22 cellular contexts compared by ENCODE assay signal in the genomic region with DNA sequence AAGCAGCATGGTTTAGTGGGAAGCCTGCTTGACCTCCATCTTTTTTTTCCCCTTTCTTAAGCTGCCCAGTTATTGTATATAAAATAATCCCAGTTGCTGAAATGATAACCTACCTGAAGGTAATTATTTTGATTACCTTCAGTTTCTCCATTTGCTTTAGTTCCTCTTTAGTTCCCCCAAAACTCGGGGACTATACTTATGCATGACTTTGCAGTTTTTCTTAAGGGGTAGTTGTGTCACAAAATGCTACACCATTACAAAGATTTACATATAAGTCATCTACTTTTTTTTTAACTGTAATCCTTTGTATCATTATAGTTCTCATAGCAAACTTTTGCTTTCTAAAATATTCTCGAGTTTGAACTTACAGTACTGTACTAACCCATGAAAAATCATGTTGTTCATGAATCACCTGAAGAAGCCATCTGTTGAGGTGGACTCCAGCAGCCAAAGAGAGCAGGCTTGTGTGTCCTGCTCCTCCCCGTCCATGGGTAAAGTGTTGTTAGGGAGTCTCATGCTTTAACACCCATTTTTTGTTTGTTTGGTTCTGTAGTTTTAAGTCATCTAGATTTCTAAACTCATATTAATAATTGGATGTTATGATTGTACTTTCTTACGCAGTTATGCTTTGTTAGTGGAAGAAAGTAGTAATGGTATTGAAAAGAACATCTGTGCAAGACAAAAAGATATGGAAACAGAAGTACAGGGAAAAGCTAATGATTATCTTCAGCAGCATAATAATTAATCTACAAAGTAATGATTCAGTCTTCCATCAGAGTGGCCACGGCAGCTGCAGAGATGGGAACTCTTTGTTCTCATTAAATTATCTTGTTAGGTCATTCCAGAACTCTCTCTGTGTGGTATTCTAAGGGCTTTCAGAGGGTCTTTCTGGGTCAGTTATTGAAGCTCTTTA. TPM values are rescaled to one million over a fixed set of nuclear protein-coding genes. Genes with fewer than 3 reads are reported as not detected.
DNase-seq lines count a peak whose midpoint lies in the region; ATAC-seq and FAIRE-seq lines count a peak whose summit lies in the region.
"Had no signal": no experiment of that assay in that cellular context is flagged by ENCODE, and none has a peak within 500 bp of the region (broad histone marks: within the 10 kb centered on the region; RNA-seq: fewer than 3 reads in every experiment).

No MANE protein-coding gene starts in this region.

- no peak for ATAC-seq in HG02981 (IDR thresholded peaks at IDR 0.05; ENCODE audit: unreplicated experiment)
- ATAC-seq: PC-3, SK-N-SH treated with all-trans-retinoic acid at 6 μM for 48 hours had no signal

- DNase-seq in NOMO-1 treated with DMSO at 0.1 percent for 48 hours (lab: John Stamatoyannopoulos, UW; ENCODE audit: unreplicated experiment) (peak; percentile 37), NOMO-1 treated with dmso at 0.1 percent for 144 hours (lab: John Stamatoyannopoulos, UW; ENCODE audit: unreplicated experiment) (no peak), RCC 7860 (ENCODE audit: low spot score) (no peak), renal cortical epithelial cell (ENCODE audit: low read depth) (peak; percentile 80), T1000 (lab: John Stamatoyannopoulos, UW) (no peak)
- DNase-seq in effector CD8-positive, alpha-beta T cell (lab: John Stamatoyannopoulos, UW) = no peak
- DNase-seq: 8988T, DMS53, GDM1, KBM-7, MV-4-11, NCI-H1694, NCI-H2081, NCI-H2171, NCI-H345, NCI-H524 treated with DMSO at 0.1 percent for 48 hours, PC-3, SIG-M5 had no signal

- FAIRE-seq in RCC 7860 (lab: Jason Lieb, UNC) (peak; percentile 81), islet of Langerhans (lab: Jason Lieb, UNC) (peak; percentile 65)
- FAIRE-seq: GM19239 had no signal

RNA-seq across cellular contexts. Expression of a gene that starts 34.6 kb away (rescaled TPM):
- 15.1 and 41.7 TPM in 2 replicates for total RNA-seq in renal cortical epithelial cell

Comparison
In these comparisons a context has a peak if more than half of its experiments do, and no peak if none do; other contexts are left out.
1. DNase-seq: peak in NOMO-1 treated with DMSO at 0.1 percent for 48 hours (single experiment) and renal cortical epithelial cell (single experiment); none in NOMO-1 treated with dmso at 0.1 percent for 144 hours (single experiment), RCC 7860 (single experiment), T1000 (single experiment) and effector CD8-positive, alpha-beta T cell (single experiment).